Comparison of ENCODE assay signal across 1 cellular context in genomic region chr1:230702934-230703678, GRCh38.
TF ChIP-seq lines count a peak whose summit lies in the region.

No MANE protein-coding gene starts in this region.

TF ChIP-seq in HepG2, 621 proteins besides CTCF, POLR2A, EP300 and RAD21 (continues in another document):
- TF ChIP-seq ZNF614 (CRISPR knock-in tag; IDR thresholded peaks at IDR 0.05; ENCODE audit: borderline replicate concordance) (peak; percentile 88; the same call in 1 of the 2 replicates), RAD51 (IDR thresholded peaks at IDR 0.05; ENCODE audit: borderline replicate concordance) (no peak), NKX3-1 (CRISPR knock-in tag; IDR thresholded peaks at IDR 0.05) (peak; percentile 96), MYC (CRISPR knock-in tag; IDR thresholded peaks at IDR 0.05; ENCODE audit: borderline replicate concordance) (peak; percentile 99), BORCS8-MEF2B (CRISPR knock-in tag; IDR thresholded peaks at IDR 0.05) (peak; percentile 97), MIER3 (CRISPR knock-in tag; IDR thresholded peaks at IDR 0.05; ENCODE audit: borderline replicate concordance) (peak; percentile 93; the same call in 1 of the 2 replicates), HNRNPUL1 (IDR thresholded peaks at IDR 0.05; ENCODE audit: low read depth, low read length) (no peak), PAX8 (CRISPR knock-in tag; IDR thresholded peaks at IDR 0.05; ENCODE audit: borderline replicate concordance) (no peak), ARID3A (IDR thresholded peaks at IDR 0.05; ENCODE audit: low read depth, low read length) (peak; percentile 40; the same call in 1 of the 2 replicates), JUND (CRISPR knock-in tag; IDR thresholded peaks at IDR 0.05) (peak; percentile 76), ETV5 (CRISPR knock-in tag; IDR thresholded peaks at IDR 0.05; ENCODE audit: borderline replicate concordance) (peak; percentile 99), IRF9 (CRISPR knock-in tag; IDR thresholded peaks at IDR 0.05; ENCODE audit: borderline replicate concordance) (peak; percentile 99), PAF1 (CRISPR knock-in tag; IDR thresholded peaks at IDR 0.05) (no peak), ZNF468 (CRISPR knock-in tag; IDR thresholded peaks at IDR 0.05) (0 out of 2 replicates have a peak, but pooled peaks have one; percentile 76), ZBTB46 (CRISPR knock-in tag; IDR thresholded peaks at IDR 0.05; ENCODE audit: borderline replicate concordance) (0 out of 2 replicates have a peak, but pooled peaks have one; percentile 75), MIXL1 (CRISPR knock-in tag; IDR thresholded peaks at IDR 0.05) (peak; percentile 93), ZMYM3 (CRISPR knock-in tag; IDR thresholded peaks at IDR 0.05) (peak; percentile 81), ZFP41 (CRISPR knock-in tag; IDR thresholded peaks at IDR 0.05; ENCODE audit: borderline replicate concordance) (no peak), ARNT2 (CRISPR knock-in tag; IDR thresholded peaks at IDR 0.05; ENCODE audit: low read depth) (peak; percentile 68; the same call in 1 of the 2 replicates), ARID5B (CRISPR knock-in tag; IDR thresholded peaks at IDR 0.05) (peak; percentile 96), ZNF281 (CRISPR knock-in tag; IDR thresholded peaks at IDR 0.05; ENCODE audit: borderline replicate concordance) (peak; percentile 77; the same call in 1 of the 2 replicates), POLR2AphosphoS2 (IDR thresholded peaks at IDR 0.05; ENCODE audit: low read depth, low read length) (peak; percentile 15; the same call in 1 of the 2 replicates), ZBED4 (CRISPR knock-in tag; IDR thresholded peaks at IDR 0.05; ENCODE audit: borderline replicate concordance) (peak; percentile 97), AFF4 (CRISPR knock-in tag; IDR thresholded peaks at IDR 0.05) (peak; percentile 58), PRDM10 (CRISPR knock-in tag; IDR thresholded peaks at IDR 0.05; ENCODE audit: low read depth) (peak; percentile 78; the same call in 1 of the 2 replicates), ZNF20 (CRISPR knock-in tag; IDR thresholded peaks at IDR 0.05) (no peak), ZFP36 (IDR thresholded peaks at IDR 0.05; ENCODE audit: borderline replicate concordance, low read depth, low read length, partially characterized antibody) (no peak), MYPOP (CRISPR knock-in tag; IDR thresholded peaks at IDR 0.05) (peak; percentile 79)
